Comparison of ENCODE assay signal across 1 cellular context in the genomic region with DNA sequence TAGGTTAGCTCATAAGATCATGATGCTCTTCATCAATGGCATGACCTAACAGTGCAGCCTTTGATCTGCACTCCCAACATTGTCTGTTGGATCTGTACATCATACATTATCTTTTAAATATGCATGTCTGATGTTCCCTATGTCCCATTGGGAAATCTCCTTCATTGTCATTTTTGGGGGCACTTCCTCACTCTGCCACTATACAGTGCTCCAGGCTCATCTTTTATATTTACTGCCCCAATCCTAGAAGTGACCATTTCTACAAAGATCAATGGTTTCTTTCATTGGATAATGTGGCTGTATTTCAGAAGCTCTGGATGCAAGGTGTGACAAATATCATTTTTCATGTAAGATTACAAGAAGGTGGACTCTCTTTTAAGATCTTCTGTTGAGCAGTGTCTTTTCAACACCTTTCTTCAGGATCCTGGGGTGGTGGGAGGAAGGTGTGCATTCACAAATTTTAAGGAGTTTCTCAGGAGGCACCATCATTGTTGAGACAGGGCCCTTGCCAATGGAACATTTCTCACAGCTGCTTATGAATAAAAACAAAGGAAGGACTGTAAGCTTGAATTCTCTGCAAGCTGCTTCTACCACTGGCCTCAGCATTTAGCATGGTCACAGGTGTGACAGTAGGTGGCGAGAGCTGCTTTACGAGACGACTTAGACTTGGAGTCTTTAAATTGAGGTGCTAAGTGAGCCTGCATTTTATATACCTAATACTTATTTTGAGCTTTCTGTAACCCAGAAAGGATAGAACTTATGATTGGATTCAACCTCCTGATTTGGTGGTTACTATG.
TF ChIP-seq lines count a peak whose summit lies in the region.

No MANE protein-coding gene starts in this region.

TF ChIP-seq in H1, 55 proteins besides CTCF, POLR2A, EP300 and RAD21 (continued from another document):
- TF ChIP-seq SIRT6 (IDR thresholded peaks at IDR 0.05; ENCODE audit: low read length), result no peak
- no peak for TF ChIP-seq BRCA1 (IDR thresholded peaks at IDR 0.05; ENCODE audit: low read depth, low read length)
- TF ChIP-seq TBP (IDR thresholded peaks at IDR 0.05; ENCODE audit: low read depth, low read length), result no peak
TF ChIP-seq in H1: peak in this region for 0.
